Comparison of ENCODE assay signal across 23 cellular contexts in the genomic region with DNA sequence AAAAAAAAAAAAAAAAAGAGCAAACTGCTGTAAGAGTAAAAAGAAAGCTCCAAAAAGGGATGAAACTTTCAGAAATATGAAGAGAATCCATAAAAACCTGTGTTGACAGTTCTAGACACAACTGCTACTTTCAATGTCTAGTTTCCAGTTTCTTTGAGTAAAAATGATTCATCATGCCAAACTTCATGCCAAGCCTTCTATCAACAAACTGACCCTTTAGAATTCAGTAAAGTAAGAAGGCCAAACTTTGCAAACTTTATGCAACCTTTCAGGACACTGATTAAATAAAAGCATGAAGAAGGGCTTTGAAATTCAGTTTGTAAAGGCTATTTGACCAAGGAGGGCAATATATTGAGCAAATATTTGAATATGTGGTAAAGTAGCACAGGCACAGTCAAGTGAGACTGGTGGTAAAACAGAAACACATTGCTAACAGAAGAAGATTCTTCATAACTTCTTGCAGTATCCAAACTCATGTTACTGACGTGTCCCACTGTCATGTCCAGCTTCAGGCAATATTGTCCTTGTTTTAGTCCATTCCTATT. TPM values are rescaled to one million over a fixed set of nuclear protein-coding genes. Genes with fewer than 3 reads are reported as not detected.
"Had no signal": no experiment of that assay in that cellular context is flagged by ENCODE, and none has a peak within 500 bp of the region (broad histone marks: within the 10 kb centered on the region; RNA-seq: fewer than 3 reads in every experiment).

No MANE protein-coding gene starts in this region.

- H3K27me3 ChIP-seq: sigmoid colon, tibial artery had no signal

- H3K9me3 ChIP-seq: lower lobe of right lung, sigmoid colon, tibial artery had no signal

- ATAC-seq: activated CD8-positive, alpha-beta T cell treated with anti-CD3 and anti-CD28 coated beads for 36 hours; activated T-helper 17 cell treated with anti-CD3 and anti-CD28 coated beads, Interleukin-2, amount 50 U/mL, for 72 hours; lower lobe of right lung; natural killer cell treated with Interleukin-12 subunit alpha and Interleukin-12 subunit beta and Interleukin-15 and Interleukin-18, amount 100 ng/mL, for 72 hours had no signal

- H3K36me3 ChIP-seq: lower lobe of right lung, sigmoid colon, tibial artery had no signal

- H3K27ac ChIP-seq: lower lobe of right lung, sigmoid colon, tibial artery had no signal

- H3K4me3 ChIP-seq: lower lobe of right lung, sigmoid colon, tibial artery had no signal

- DNase-seq: activated CD4-positive, alpha-beta T cell treated with anti-CD3 and anti-CD28 coated beads, Interleukin-2, amount 10 ng/mL, durations not matched to agents 24 days and 14 days; activated CD4-positive, CD25-positive, alpha-beta regulatory T cell; activated CD8-positive, alpha-beta T cell treated with anti-CD3 and anti-CD28 coated beads for 36 hours; activated naive CD4-positive, alpha-beta T cell; activated naive CD8-positive, alpha-beta T cell treated with anti-CD3 and anti-CD28 coated beads for 36 hours; activated T-cell treated with anti-CD3 and anti-CD28 coated beads, Interleukin-2, amount 50 U/mL, for 1 hour; amygdala; central memory CD4-positive, alpha-beta T cell; cortex of kidney; effector CD4-positive, alpha-beta T cell; left cardiac atrium; lower lobe of right lung; sigmoid colon; stimulated activated CD4-positive, alpha-beta T cell treated with anti-CD3 and anti-CD28 coated beads, Interleukin-1b, Interleukin-23, amount 100 ng/mL, for 48 hours; stimulated activated CD8-positive, alpha-beta memory T cell treated with anti-CD3 and anti-CD28 coated beads, Interleukin-4, amount 100 ng/mL, for 48 hours; stimulated activated naive CD4-positive, alpha-beta T cell; substantia nigra; T-helper 1 cell; T1000; tibial artery had no signal

- H3K4me1 ChIP-seq: lower lobe of right lung, tibial artery had no signal

RNA-seq across cellular contexts. Expression of a gene that starts 56.3 kb away (rescaled TPM):
- total RNA-seq: mesenteric fat pad had no signal
